In the genomic region with DNA sequence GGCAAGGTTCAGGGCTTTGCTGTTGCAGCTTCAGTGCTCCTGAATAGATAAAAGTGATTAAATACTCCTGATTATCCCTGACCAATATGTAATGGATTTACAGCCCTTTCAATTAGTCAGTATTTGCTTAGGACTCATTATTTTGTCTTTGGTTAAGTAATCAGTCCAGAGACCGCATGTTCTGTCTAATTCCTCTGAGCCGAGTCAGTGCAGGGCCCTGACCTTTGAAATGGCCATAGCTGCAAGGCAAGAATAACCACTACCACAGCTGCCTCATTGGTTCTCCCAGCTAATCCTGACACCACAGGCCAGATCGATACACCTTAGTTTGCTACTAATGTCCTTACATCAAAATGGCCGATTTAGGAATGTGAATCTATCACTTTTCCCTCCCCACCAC, we compare ENCODE assay signal across 17 cellular contexts.
A peak's percentile ranks its signal among the peaks of the same experiment; 100 is the strongest.
DNase-seq lines count a peak whose midpoint lies in the region; ATAC-seq and TF ChIP-seq lines count a peak whose summit lies in the region.
"Had no signal": no experiment of that assay in that cellular context is flagged by ENCODE, and none has a peak within 500 bp of the region (broad histone marks: within the 10 kb centered on the region; RNA-seq: fewer than 3 reads in every experiment).

No MANE protein-coding gene starts in this region.

- intact Hi-C loops in IMR-90 (cut with micrococcal nuclease) (no loop called here), spleen (cut with DNase I; ENCODE audit: low total_unique reads) (no loop called here)

- no peak overlapping the region for H4K5ac ChIP-seq in IMR-90 (ENCODE audit: low read depth, low read length)

- peak; percentile 24 for DNase-seq in BJ (ENCODE audit: low read depth)
- DNase-seq in IMR-90: peak; percentile 66
- peak; percentile 69 for DNase-seq in amniotic epithelial cell (ENCODE audit: low read depth)
- DNase-seq in NCI-H2107 (lab: John Stamatoyannopoulos, UW): no peak
- DNase-seq in spleen: no peak
- no peak for DNase-seq in NCI-H526 (lab: John Stamatoyannopoulos, UW)
- DNase-seq in activated CD4-positive, CD25-positive, alpha-beta regulatory T cell treated with anti-CD3 and anti-CD28 coated beads, Interleukin-2, amount 50 U/mL, for 72 hours: no peak
- DNase-seq: ACHN; activated CD8-positive, alpha-beta memory T cell treated with anti-CD3 and anti-CD28 coated beads, Interleukin-2, amount 10 ng/mL, durations not matched to agents 7 days and 5 days; anterior cingulate cortex; GF-D8; H9; mammary epithelial cell; NCI-H2029 treated with DMSO at 0.1 percent for 48 hours had no signal

- no peak overlapping the region for H3K27ac ChIP-seq in IMR-90 (ENCODE audit: insufficient read depth, low read length)
- peak overlapping the region; percentile 10 for H3K27ac ChIP-seq in muscle layer of duodenum (ENCODE audit: low read length)
- H3K27ac ChIP-seq in spleen: no peak overlapping the region
- H3K27ac ChIP-seq: right atrium auricular region had no signal

- H2BK20ac ChIP-seq in IMR-90 (ENCODE audit: low read depth, low read length): no peak overlapping the region

- peak; percentile 55 for ATAC-seq in IMR-90 (ENCODE audit: low read depth)
- ATAC-seq: activated CD8-positive, alpha-beta memory T cell treated with anti-CD3 and anti-CD28 coated beads, Interleukin-2, amount 10 ng/mL, durations not matched to agents 7 days and 5 days; WTC11 had no signal

- H3K79me1 ChIP-seq in IMR-90 (ENCODE audit: low read depth in 1 of 2, low read length in 2 of 2): peaks cover 20 to 50% of the 10 kb centered on the region in 2 experiments; a peak in 3 of 4 replicates

- H3K56ac ChIP-seq in IMR-90 (ENCODE audit: extremely low read depth, insufficient read depth, low read length): no peak overlapping the region

- H3K9me1 ChIP-seq in IMR-90 (ENCODE audit: insufficient read depth, low read length): peaks cover 29% of the 10 kb centered on the region

- peak overlapping the region; percentile 37 for H2AFZ ChIP-seq in IMR-90 (replicated peaks; ENCODE audit: low read length, poor library complexity)

- 33% methylated on average over 2 of the region's 4 CpGs; no CpG with 5 or more reads in 1 of the 2 experiments for WGBS in IMR-90 (ENCODE audit: extremely low coverage in 2 of 2, insufficient read length in 1 of 2), 2 experiments
- WGBS in spleen, 5 donors: 83 to 94% (median 85%) methylated on average over 4 of the region's 4 CpGs

- in situ Hi-C loops in IMR-90 (cut with MboI; ENCODE audit: low sequenced_read_pairs): loop anchor here (10.0 kb wide), 1 partner anchor 61 kb away; no protein-coding TSS in a partner anchor

- dilution Hi-C loops in IMR-90 (cut with HindIII; ENCODE audit: low sequenced_read_pairs, unreplicated experiment): no loop called here

- no peak for TF ChIP-seq RAD21 in IMR-90 (IDR thresholded peaks at IDR 0.05; ENCODE audit: low read length)

- no peak overlapping the region for H2BK5ac ChIP-seq in IMR-90 (ENCODE audit: low read depth, low read length, poor library complexity, severe bottlenecking)

- H3K4me3 ChIP-seq in BJ (ENCODE audit: low read depth, low read length): no peak overlapping the region
- H3K4me3 ChIP-seq in IMR-90 (ENCODE audit: insufficient read depth, low read depth, low read length): no peak overlapping the region
- H3K4me3 ChIP-seq in muscle layer of duodenum (ENCODE audit: low read depth in 1 of 2, low read length in 2 of 2): no peak overlapping the region
- H3K4me3 ChIP-seq in spleen: no peak overlapping the region
- H3K4me3 ChIP-seq: right atrium auricular region had no signal

- no peak for TF ChIP-seq POLR2A in IMR-90 (IDR thresholded peaks at IDR 0.05; ENCODE audit: low read depth, low read length)
- no peak for TF ChIP-seq POLR2A in spleen (IDR thresholded peaks at IDR 0.05)

- POLR2A ChIA-PET in BJ (lab: Charles Lee) (interaction anchor here (0.6 kb wide), 1 partner anchor 69 kb away, joined by 3 read pairs; no protein-coding TSS in a partner anchor), IMR-90 (lab: Charles Lee; ENCODE audit: unreplicated experiment) (interaction anchor here (0.6 kb wide), 1 partner anchor 52 kb away, joined by 3 read pairs; no protein-coding TSS in a partner anchor)

- no TSS peak for BruUV-seq in IMR-90 (replicated peaks; lab: Mats Ljungman, UMichigan)

- H3K4me2 ChIP-seq in IMR-90 (ENCODE audit: low read depth, low read length): no peak overlapping the region

- no peaks in the 10 kb centered on the region for H3K27me3 ChIP-seq in BJ (ENCODE audit: control insufficient read depth, insufficient read depth, low read length)
- H3K27me3 ChIP-seq in IMR-90 (ENCODE audit: control insufficient read depth, insufficient read depth, low read length): no peaks in the 10 kb centered on the region
- no peaks in the 10 kb centered on the region for H3K27me3 ChIP-seq in muscle layer of duodenum (ENCODE audit: low read depth, low read length)
- H3K27me3 ChIP-seq in spleen (replicated peaks in 1 of 7): no peaks in the 10 kb centered on the region
- H3K27me3 ChIP-seq: right atrium auricular region had no signal

- H2BK15ac ChIP-seq in IMR-90 (ENCODE audit: low read depth, low read length): no peak overlapping the region

- H3K36me3 ChIP-seq in BJ (ENCODE audit: control insufficient read depth, insufficient read depth, low read length) (peaks cover 2% of the 10 kb centered on the region; the same call in 1 of the 2 replicates), IMR-90 (ENCODE audit: control insufficient read depth, insufficient read depth, low read length) (peaks cover 8% of the 10 kb centered on the region), muscle layer of duodenum (ENCODE audit: control insufficient read depth in 1 of 2, insufficient read depth in 2 of 2, low read length in 2 of 2) (no peaks in the 10 kb centered on the region), spleen (no peaks in the 10 kb centered on the region)
- H3K36me3 ChIP-seq: right atrium auricular region had no signal

- H3K18ac ChIP-seq in IMR-90 (ENCODE audit: low read depth, low read length): no peak overlapping the region

- peak overlapping the region; percentile 27; the same call in 1 of the 2 replicates for H3K14ac ChIP-seq in IMR-90 (replicated peaks; ENCODE audit: low read depth, low read length)

- H4K91ac ChIP-seq in IMR-90 (ENCODE audit: insufficient read depth, low read depth, low read length): no peak overlapping the region

- peaks cover 26% of the 10 kb centered on the region; the same call in 1 of the 2 replicates for H4K20me1 ChIP-seq in IMR-90 (ENCODE audit: insufficient read depth, low read length)

- no peak overlapping the region for H2AK9ac ChIP-seq in IMR-90 (replicated peaks; ENCODE audit: low read depth, low read length, poor library complexity)

- no peak for TF ChIP-seq CTCF in BJ (IDR thresholded peaks at IDR 0.05; ENCODE audit: insufficient read depth, low read depth, low read length)
- no peak for TF ChIP-seq CTCF in IMR-90 (conservative IDR thresholded peaks at IDR 0.05; ENCODE audit: low read depth, low read length)
- TF ChIP-seq CTCF in spleen (IDR thresholded peaks at IDR 0.05 in 8 of 11, conservative IDR thresholded peaks at IDR 0.05 in 3 of 11): no peak

- CTCF ChIA-PET in BJ (lab: Yijun Ruan, JAX): interaction anchor here (1.2 to 1.8 kb wide), 3 partner anchors 9 to 99 kb away, joined by 3 to 4 read pairs (median 3); no protein-coding TSS in a partner anchor
- CTCF ChIA-PET in IMR-90 (lab: Yijun Ruan, JAX): no interaction called here

- no peak overlapping the region for H3K9ac ChIP-seq in IMR-90 (ENCODE audit: low read depth, low read length)

- no peak overlapping the region for H2BK120ac ChIP-seq in IMR-90 (ENCODE audit: low read depth, low read length)

- peak overlapping the region; percentile 13; the same call in 1 of the 2 replicates for H3K4ac ChIP-seq in IMR-90 (ENCODE audit: low read depth, low read length)

- no peak overlapping the region for H2AK5ac ChIP-seq in IMR-90 (ENCODE audit: low read depth, low read length)

- peak overlapping the region in 1 of 2 experiments; percentile 19; a peak in 1 of 4 replicates for H4K8ac ChIP-seq in IMR-90 (ENCODE audit: low read depth in 2 of 2, low read length in 2 of 2)

- peaks cover 17% of the 10 kb centered on the region for H3K4me1 ChIP-seq in IMR-90 (ENCODE audit: control insufficient read depth, insufficient read depth, low read length)
- peaks cover 0 to 49% of the 10 kb centered on the region in 2 donors for H3K4me1 ChIP-seq in muscle layer of duodenum (ENCODE audit: control insufficient read depth in 1 of 2, insufficient read depth in 2 of 2, low read length in 2 of 2)
- no peaks in the 10 kb centered on the region for H3K4me1 ChIP-seq in spleen
- H3K4me1 ChIP-seq: right atrium auricular region had no signal

- H3K23ac ChIP-seq in IMR-90 (ENCODE audit: low read depth, low read length): peak overlapping the region; percentile 52; the same call in 1 of the 2 replicates

- H3K9me3 ChIP-seq in IMR-90 (ENCODE audit: control insufficient read depth, insufficient read depth, low read length) (no peaks in the 10 kb centered on the region), muscle layer of duodenum (ENCODE audit: control insufficient read depth in 1 of 2, low read length in 2 of 2) (no peaks in the 10 kb centered on the region), spleen (no peaks in the 10 kb centered on the region)
- H3K9me3 ChIP-seq: right atrium auricular region had no signal

TF ChIP-seq in IMR-90, 13 proteins besides CTCF, POLR2A, EP300 and RAD21 (continues in another document):
- TF ChIP-seq FOS (IDR thresholded peaks at IDR 0.05; ENCODE audit: low read depth, low read length): no peak
- no peak for TF ChIP-seq CEBPB (IDR thresholded peaks at IDR 0.05; ENCODE audit: low read depth, low read length)
- TF ChIP-seq BHLHE40 (IDR thresholded peaks at IDR 0.05; ENCODE audit: low read depth, low read length): no peak
- TF ChIP-seq MAZ (IDR thresholded peaks at IDR 0.05; ENCODE audit: borderline replicate concordance, low read depth, low read length): no peak
- no peak for TF ChIP-seq MAFK (IDR thresholded peaks at IDR 0.05; ENCODE audit: low read depth, low read length)
- TF ChIP-seq, protein P1, sequence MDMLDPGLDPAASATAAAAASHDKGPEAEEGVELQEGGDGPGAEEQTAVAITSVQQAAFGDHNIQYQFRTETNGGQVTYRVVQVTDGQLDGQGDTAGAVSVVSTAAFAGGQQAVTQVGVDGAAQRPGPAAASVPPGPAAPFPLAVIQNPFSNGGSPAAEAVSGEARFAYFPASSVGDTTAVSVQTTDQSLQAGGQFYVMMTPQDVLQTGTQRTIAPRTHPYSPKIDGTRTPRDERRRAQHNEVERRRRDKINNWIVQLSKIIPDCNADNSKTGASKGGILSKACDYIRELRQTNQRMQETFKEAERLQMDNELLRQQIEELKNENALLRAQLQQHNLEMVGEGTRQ (IDR thresholded peaks at IDR 0.05; ENCODE audit: low read depth, low read length): no peak
- no peak for TF ChIP-seq CHD1 (IDR thresholded peaks at IDR 0.05; ENCODE audit: low read depth, low read length)

Comparison
In these comparisons a context has a peak if more than half of its experiments do, and no peak if none do; other contexts are left out.
1. DNase-seq: peak in BJ (single experiment), IMR-90 (single experiment) and amniotic epithelial cell (single experiment); none in NCI-H2107 (single experiment), spleen (single experiment), NCI-H526 (0 of 2) and activated CD4-positive, CD25-positive, alpha-beta regulatory T cell treated with anti-CD3 and anti-CD28 coated beads, Interleukin-2, amount 50 U/mL, for 72 hours (single experiment).